ENCODE assay signal across 14 cellular contexts in the genomic region with DNA sequence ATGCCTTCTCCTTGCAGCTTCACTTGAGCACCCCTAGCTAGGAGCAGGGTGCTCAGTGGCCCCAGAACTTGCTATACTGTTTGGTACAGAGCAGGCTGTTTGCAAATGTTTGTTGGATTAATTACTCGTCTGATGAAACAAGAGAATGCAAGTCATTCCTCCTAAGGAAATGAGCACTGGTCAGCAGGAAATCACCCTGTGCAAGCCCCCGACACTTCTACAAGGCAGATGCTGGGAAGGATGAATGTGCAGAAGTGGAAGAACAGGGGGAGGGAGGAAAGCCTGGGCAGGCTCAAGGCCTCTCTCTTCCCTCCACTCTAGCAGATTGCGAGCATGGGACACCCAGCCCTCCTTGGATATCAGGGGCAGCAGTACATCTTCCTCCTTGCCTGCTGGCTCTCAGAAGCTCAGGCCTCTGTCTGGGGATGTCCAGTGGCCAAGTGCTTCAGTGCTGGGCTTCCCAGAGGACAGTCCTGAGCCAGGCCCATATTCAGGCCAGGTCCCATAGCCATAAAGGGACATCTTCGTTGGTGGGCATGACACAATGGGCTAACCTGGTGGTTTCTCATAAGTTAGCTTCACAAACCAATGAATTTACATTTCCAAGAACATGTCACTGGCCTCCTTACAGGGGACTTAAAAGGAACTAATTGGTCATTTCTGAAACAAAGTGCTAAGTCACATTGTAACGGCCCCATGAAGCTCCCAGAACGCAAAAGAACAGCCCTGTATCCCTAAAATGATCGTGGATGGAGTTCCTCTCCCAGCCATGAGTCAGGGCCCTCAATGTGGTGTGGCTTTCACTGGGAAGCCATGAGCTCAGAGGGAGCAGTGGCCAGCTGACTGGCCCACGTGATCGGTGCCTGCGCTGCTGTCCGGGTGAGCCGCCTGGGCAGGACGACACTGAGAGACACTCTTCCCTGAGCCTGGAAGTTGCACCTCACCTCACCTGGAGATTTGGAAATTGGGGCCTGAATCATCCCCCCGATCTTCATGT.
DNase-seq lines count a peak whose midpoint lies in the region; ATAC-seq and TF ChIP-seq lines count a peak whose summit lies in the region.
"Had no signal": no experiment of that assay in that cellular context is flagged by ENCODE, and none has a peak within 500 bp of the region (broad histone marks: within the 10 kb centered on the region; RNA-seq: fewer than 3 reads in every experiment).

No MANE protein-coding gene starts in this region.

- H3K9me3 ChIP-seq in neural progenitor cell (ENCODE audit: low read depth): no peaks in the 10 kb centered on the region

- H3K36me3 Mint-ChIP-seq in endothelial cell (ENCODE audit: low read depth, unreplicated experiment) (peaks cover 4% of the 10 kb centered on the region), neural progenitor cell (peaks cover 12% of the 10 kb centered on the region)

- H3K4me3 Mint-ChIP-seq in endothelial cell (ENCODE audit: unreplicated experiment): no peak overlapping the region
- no peak overlapping the region for H3K4me3 Mint-ChIP-seq in neural progenitor cell
- H3K4me3 Mint-ChIP-seq: activated CD4-positive, alpha-beta T cell treated with anti-CD3 and anti-CD28 coated beads for 36 hours; activated naive CD8-positive, alpha-beta T cell treated with anti-CD3 and anti-CD28 coated beads, Interleukin-2, amount 50 U/mL, for 24 hours had no signal

- H3F3A ChIP-seq in neural progenitor cell (ENCODE audit: low read depth): peaks cover 17% of the 10 kb centered on the region

- ATAC-seq in GM19023 (IDR thresholded peaks at IDR 0.05; ENCODE audit: unreplicated experiment): no peak
- no peak for ATAC-seq in GM18511 (IDR thresholded peaks at IDR 0.05; ENCODE audit: unreplicated experiment)
- ATAC-seq: activated CD4-positive, alpha-beta T cell treated with anti-CD3 and anti-CD28 coated beads for 36 hours; activated naive CD8-positive, alpha-beta T cell treated with anti-CD3 and anti-CD28 coated beads, Interleukin-2, amount 50 U/mL, for 24 hours had no signal

- POLR2A ChIA-PET in BJ (lab: Charles Lee): interaction anchor here (1.2 kb wide), 1 partner anchor 30 kb away, joined by 3 read pairs; no protein-coding TSS in a partner anchor

- no peak overlapping the region for H3K9ac ChIP-seq in neural progenitor cell

- no peak for TF ChIP-seq CTCF in BJ (IDR thresholded peaks at IDR 0.05; ENCODE audit: insufficient read depth, low read depth, low read length)
- no peak for TF ChIP-seq CTCF in endothelial cell (IDR thresholded peaks at IDR 0.05; ENCODE audit: unreplicated experiment)
- TF ChIP-seq CTCF in neural progenitor cell (IDR thresholded peaks at IDR 0.05): no peak
- no peak for TF ChIP-seq CTCF in dorsolateral prefrontal cortex (IDR thresholded peaks at IDR 0.05 in 54 of 56, conservative IDR thresholded peaks at IDR 0.05 in 2 of 56; ENCODE audit: low read depth in 1 of 56, partially characterized antibody in 56 of 56)

- H3K79me2 ChIP-seq in neural progenitor cell (ENCODE audit: low read depth): no peaks in the 10 kb centered on the region

- H4K20me1 ChIP-seq in neural progenitor cell (ENCODE audit: low read depth): no peaks in the 10 kb centered on the region

- intact Hi-C loops in dorsolateral prefrontal cortex (cut with DNase I): no loop called here

- no peak overlapping the region for H2AFZ ChIP-seq in neural progenitor cell (replicated peaks)

- peak overlapping the region; percentile 54 for H3K27ac Mint-ChIP-seq in endothelial cell (ENCODE audit: unreplicated experiment)
- peak overlapping the region; percentile 55 for H3K27ac Mint-ChIP-seq in neural progenitor cell
- H3K27ac Mint-ChIP-seq: activated CD4-positive, alpha-beta T cell treated with anti-CD3 and anti-CD28 coated beads for 36 hours; activated naive CD8-positive, alpha-beta T cell treated with anti-CD3 and anti-CD28 coated beads, Interleukin-2, amount 50 U/mL, for 24 hours had no signal

- no peak overlapping the region for H3K4me3 ChIP-seq in BJ (ENCODE audit: low read depth, low read length)
- no peak overlapping the region for H3K4me3 ChIP-seq in neural progenitor cell
- no peak overlapping the region for H3K4me3 ChIP-seq in dorsolateral prefrontal cortex
- H3K4me3 ChIP-seq: esophagus muscularis mucosa had no signal

- H3K4me1 Mint-ChIP-seq in endothelial cell (ENCODE audit: unreplicated experiment) (peaks cover 38% of the 10 kb centered on the region), neural progenitor cell (peaks cover 18% of the 10 kb centered on the region)
- H3K4me1 Mint-ChIP-seq: activated CD4-positive, alpha-beta T cell treated with anti-CD3 and anti-CD28 coated beads for 36 hours had no signal

- H3K4me1 ChIP-seq in neural progenitor cell: peaks cover 37% of the 10 kb centered on the region

- H3K27me3 Mint-ChIP-seq in endothelial cell (ENCODE audit: unreplicated experiment): peaks cover 10% of the 10 kb centered on the region
- H3K27me3 Mint-ChIP-seq in neural progenitor cell (ENCODE audit: insufficient read depth, low read depth): peaks cover 8% of the 10 kb centered on the region
- H3K27me3 Mint-ChIP-seq: activated CD4-positive, alpha-beta T cell treated with anti-CD3 and anti-CD28 coated beads for 36 hours; activated naive CD8-positive, alpha-beta T cell treated with anti-CD3 and anti-CD28 coated beads, Interleukin-2, amount 50 U/mL, for 24 hours had no signal

- peak; percentile 55 for DNase-seq in BJ (ENCODE audit: low read depth)
- DNase-seq in KBM-7: peak; percentile 15
- DNase-seq in endothelial cell (ENCODE audit: low spot score): no peak
- no peak for DNase-seq in neural progenitor cell (ENCODE audit: low spot score)
- no peak for DNase-seq in NCI-H2171 (lab: John Stamatoyannopoulos, UW)
- DNase-seq in dorsolateral prefrontal cortex: no peak
- DNase-seq: activated CD4-positive, alpha-beta T cell treated with anti-CD3 and anti-CD28 coated beads for 36 hours; activated naive CD8-positive, alpha-beta T cell treated with anti-CD3 and anti-CD28 coated beads, Interleukin-2, amount 50 U/mL, for 24 hours; activated T-cell treated with anti-CD3 and anti-CD28 coated beads, Interleukin-2, amount 50 U/mL, for 1 hour; DMS53; OCI-M1 had no signal

- H3K9me3 Mint-ChIP-seq in endothelial cell (ENCODE audit: unreplicated experiment) (peaks cover 5% of the 10 kb centered on the region), neural progenitor cell (peaks cover 46% of the 10 kb centered on the region)

- in situ Hi-C loops in KBM-7 (cut with MboI; ENCODE audit: low pct_unique_long_range_greater_than_20kb, low sequenced_read_pairs): no loop called here

- CTCF ChIA-PET in BJ (lab: Yijun Ruan, JAX): interaction anchor here (0.6 to 1.5 kb wide), 4 partner anchors 14 to 168 kb away, joined by 3 to 5 read pairs (median 3); no protein-coding TSS in a partner anchor

- no peaks in the 10 kb centered on the region for H3K27me3 ChIP-seq in BJ (ENCODE audit: control insufficient read depth, insufficient read depth, low read length)
- H3K27me3 ChIP-seq in neural progenitor cell: no peaks in the 10 kb centered on the region
- H3K27me3 ChIP-seq in dorsolateral prefrontal cortex: no peaks in the 10 kb centered on the region
- H3K27me3 ChIP-seq: esophagus muscularis mucosa had no signal

- H3K36me3 ChIP-seq in BJ (ENCODE audit: control insufficient read depth, insufficient read depth, low read length): no peaks in the 10 kb centered on the region
- no peaks in the 10 kb centered on the region for H3K36me3 ChIP-seq in neural progenitor cell
- H3K36me3 ChIP-seq: esophagus muscularis mucosa had no signal

- H3K4me2 ChIP-seq in neural progenitor cell: no peak overlapping the region

- H3K27ac ChIP-seq in neural progenitor cell: no peak overlapping the region
- H3K27ac ChIP-seq in dorsolateral prefrontal cortex: peak overlapping the region in 6 of 59 donors; percentile 14 to 49 (median 25)

Comparison
In these comparisons a context has a peak if more than half of its experiments do, and no peak if none do; other contexts are left out.
1. DNase-seq: peak in BJ (single experiment) and KBM-7 (single experiment); none in endothelial cell (single experiment), neural progenitor cell (single experiment), NCI-H2171 (single experiment) and dorsolateral prefrontal cortex (0 of 10).